ENCODE assay signal across 9 cellular contexts in genomic region chr15:78640840-78641733, GRCh38. TPM values are rescaled to one million over a fixed set of nuclear protein-coding genes. Genes with fewer than 3 reads are reported as not detected.
DNase-seq lines count a peak whose midpoint lies in the region; ATAC-seq and TF ChIP-seq lines count a peak whose summit lies in the region.
"Had no signal": no experiment of that assay in that cellular context is flagged by ENCODE, and none has a peak within 500 bp of the region (broad histone marks: within the 10 kb centered on the region; RNA-seq: fewer than 3 reads in every experiment).

CHRNB4 (minus strand) TSS chr15:78641210; CDS start chr15:78641133, 77 bp downstream.

- H3K27me3 Mint-ChIP-seq in nephron progenitor cell (ENCODE audit: low read depth, poor library complexity) = peaks cover 43% of the 10 kb centered on the region

- peak within 1 kb of the TSS; percentile 75 for H3K27ac Mint-ChIP-seq in nephron progenitor cell

- no peak for DNase-seq in GM12864 (ENCODE audit: low read depth)
- peak; percentile 76 for DNase-seq in epithelial cell of esophagus (ENCODE audit: low read depth)
- peak; percentile 92 for DNase-seq in nephron progenitor cell
- DNase-seq in SHP77 treated with DMSO at 0.1 percent for 48 hours (lab: John Stamatoyannopoulos, UW) = no peak
- no peak for DNase-seq in mucosa of gallbladder (ENCODE audit: low spot score)

- ATAC-seq in SK-N-SH treated with all-trans-retinoic acid at 6 μM for 48 hours = peak; percentile 78
- ATAC-seq in GM19467 (IDR thresholded peaks at IDR 0.05; ENCODE audit: unreplicated experiment) = no peak
- no peak for ATAC-seq in HG03432 (IDR thresholded peaks at IDR 0.05; ENCODE audit: unreplicated experiment)

- H3K4me3 Mint-ChIP-seq in nephron progenitor cell = peak within 1 kb of the TSS; percentile 85

- peaks cover 5% of the 10 kb centered on the region for H3K36me3 Mint-ChIP-seq in nephron progenitor cell (ENCODE audit: low read depth)

- TF ChIP-seq CTCF in GM12864 (IDR thresholded peaks at IDR 0.05; ENCODE audit: low read depth, low read length, missing control alignments) (no peak), epithelial cell of esophagus (IDR thresholded peaks at IDR 0.05; ENCODE audit: insufficient read depth, low read depth, low read length, missing control alignments) (peak; percentile 18), nephron progenitor cell (IDR thresholded peaks at IDR 0.05) (no peak)

- peaks cover 7% of the 10 kb centered on the region for H3K9me3 Mint-ChIP-seq in nephron progenitor cell

- H3K4me3 ChIP-seq in GM12864 (ENCODE audit: low read depth, low read length) (peak within 1 kb of the TSS; percentile 4; the same call in 1 of the 2 replicates), epithelial cell of esophagus (ENCODE audit: low read length) (peak within 1 kb of the TSS; percentile 29)

- peaks cover 31% of the 10 kb centered on the region for H3K4me1 Mint-ChIP-seq in nephron progenitor cell

TF ChIP-seq in SK-N-SH treated with all-trans-retinoic acid at 6 μM for 48 hours, 23 proteins besides CTCF, POLR2A, EP300 and RAD21:
- TF ChIP-seq ZFP3 (CRISPR knock-in tag; IDR thresholded peaks at IDR 0.05) (peak; percentile 82; the same call in 1 of the 2 replicates), ZNF565 (CRISPR knock-in tag; conservative IDR thresholded peaks at IDR 0.05; ENCODE audit: low read depth) (no peak)
TF ChIP-seq in SK-N-SH treated with all-trans-retinoic acid at 6 μM for 48 hours: peak in this region for 1.

RNA-seq across cellular contexts. Expression of gene CHRNB4, which starts in this region (rescaled TPM):
- total RNA-seq in mucosa of gallbladder = not detected
- total RNA-seq: glomerular endothelial cell had no signal

Comparison
In these comparisons a context has a peak if more than half of its experiments do, and no peak if none do; other contexts are left out.
1. DNase-seq: peak in epithelial cell of esophagus (single experiment) and nephron progenitor cell (single experiment); none in GM12864 (single experiment), SHP77 treated with DMSO at 0.1 percent for 48 hours (single experiment) and mucosa of gallbladder (single experiment).